27 cellular contexts compared by ENCODE assay signal in genomic region chrX:108610141-108610540, GRCh38.
"Had no signal": no experiment of that assay in that cellular context is flagged by ENCODE, and none has a peak within 500 bp of the region (broad histone marks: within the 10 kb centered on the region; RNA-seq: fewer than 3 reads in every experiment).

No MANE protein-coding gene starts in this region.

- H3K4me1 ChIP-seq: adrenal gland, body of pancreas, colonic mucosa, esophagus muscularis mucosa, gastroesophageal sphincter, heart right ventricle had no signal

- H3K27ac Mint-ChIP-seq: activated CD4-positive, alpha-beta memory T cell treated with anti-CD3 and anti-CD28 coated beads, Interleukin-2, amount 10 ng/mL, durations not matched to agents 7 days and 5 days; activated CD4-positive, alpha-beta T cell treated with anti-CD3 and anti-CD28 coated beads for 36 hours; activated CD4-positive, alpha-beta T cell treated with anti-CD3 and anti-CD28 coated beads, Interleukin-2, amount 10 ng/mL, durations not matched to agents 24 days and 14 days; activated naive CD4-positive, alpha-beta T cell treated with anti-CD3 and anti-CD28 coated beads, Interleukin-2, amount 10 ng/mL, durations not matched to agents 7 days and 5 days; activated naive CD4-positive, alpha-beta T cell treated with anti-CD3 and anti-CD28 coated beads, Interleukin-2, amount 50 U/mL, for 72 hours; activated naive CD8-positive, alpha-beta T cell treated with anti-CD3 and anti-CD28 coated beads, Interleukin-2, amount 10 ng/mL, durations not matched to agents 7 days and 5 days; activated T-cell treated with anti-CD3 and anti-CD28 coated beads, Interleukin-2, amount 50 U/mL, for 24 hours; activated T-cell treated with anti-CD3 and anti-CD28 coated beads, Interleukin-2, amount 50 U/mL, for 72 hours had no signal

- H3K9me3 Mint-ChIP-seq: activated CD4-positive, alpha-beta memory T cell treated with anti-CD3 and anti-CD28 coated beads, Interleukin-2, amount 10 ng/mL, durations not matched to agents 7 days and 5 days; activated CD4-positive, alpha-beta T cell treated with anti-CD3 and anti-CD28 coated beads, Interleukin-2, amount 10 ng/mL, durations not matched to agents 24 days and 14 days; activated naive CD4-positive, alpha-beta T cell treated with anti-CD3 and anti-CD28 coated beads, Interleukin-2, amount 10 ng/mL, durations not matched to agents 7 days and 5 days; activated naive CD4-positive, alpha-beta T cell treated with anti-CD3 and anti-CD28 coated beads, Interleukin-2, amount 50 U/mL, for 72 hours; activated naive CD8-positive, alpha-beta T cell treated with anti-CD3 and anti-CD28 coated beads, Interleukin-2, amount 10 ng/mL, durations not matched to agents 7 days and 5 days; activated T-cell treated with anti-CD3 and anti-CD28 coated beads, Interleukin-2, amount 50 U/mL, for 24 hours; activated T-cell treated with anti-CD3 and anti-CD28 coated beads, Interleukin-2, amount 50 U/mL, for 72 hours had no signal

- H3K9me3 ChIP-seq: adrenal gland, body of pancreas, colonic mucosa, esophagus muscularis mucosa, gastroesophageal sphincter, heart right ventricle had no signal

- DNase-seq: activated CD4-positive, alpha-beta memory T cell treated with anti-CD3 and anti-CD28 coated beads, Interleukin-2, amount 10 ng/mL, durations not matched to agents 7 days and 5 days; activated CD4-positive, alpha-beta T cell treated with anti-CD3 and anti-CD28 coated beads for 36 hours; activated CD4-positive, alpha-beta T cell treated with anti-CD3 and anti-CD28 coated beads, Interleukin-2, amount 10 ng/mL, durations not matched to agents 24 days and 14 days; activated CD4-positive, alpha-beta T cell treated with anti-CD3 and anti-CD28 coated beads, Interleukin-2, amount 50 U/mL, for 4 hours; activated CD4-positive, CD25-positive, alpha-beta regulatory T cell; activated CD4-positive, CD25-positive, alpha-beta regulatory T cell treated with anti-CD3 and anti-CD28 coated beads, Interleukin-2, amount 50 U/mL, for 72 hours; activated CD8-positive, alpha-beta memory T cell treated with anti-CD3 and anti-CD28 coated beads, Interleukin-2, amount 50 U/mL, for 48 hours; activated gamma-delta T cell; activated naive CD4-positive, alpha-beta T cell; activated naive CD4-positive, alpha-beta T cell treated with anti-CD3 and anti-CD28 coated beads, Interleukin-2, amount 10 ng/mL, durations not matched to agents 7 days and 5 days; activated naive CD8-positive, alpha-beta T cell treated with anti-CD3 and anti-CD28 coated beads, Interleukin-2, amount 10 ng/mL, durations not matched to agents 7 days and 5 days; activated T-cell treated with anti-CD3 and anti-CD28 coated beads for 4 hours; activated T-cell treated with anti-CD3 and anti-CD28 coated beads, Interleukin-2, amount 50 U/mL, for 24 hours; activated T-cell treated with anti-CD3 and anti-CD28 coated beads, Interleukin-2, amount 50 U/mL, for 72 hours; adrenal gland; amygdala; aorta; caudate nucleus; colonic mucosa; effector CD8-positive, alpha-beta T cell; foreskin melanocyte; heart right ventricle; T-helper 2 cell had no signal

- H3K27me3 ChIP-seq: body of pancreas, colonic mucosa, gastroesophageal sphincter had no signal

- H3K27me3 Mint-ChIP-seq: activated CD4-positive, alpha-beta memory T cell treated with anti-CD3 and anti-CD28 coated beads, Interleukin-2, amount 10 ng/mL, durations not matched to agents 7 days and 5 days; activated CD4-positive, alpha-beta T cell treated with anti-CD3 and anti-CD28 coated beads for 36 hours; activated CD4-positive, alpha-beta T cell treated with anti-CD3 and anti-CD28 coated beads, Interleukin-2, amount 10 ng/mL, durations not matched to agents 24 days and 14 days; activated naive CD4-positive, alpha-beta T cell treated with anti-CD3 and anti-CD28 coated beads, Interleukin-2, amount 10 ng/mL, durations not matched to agents 7 days and 5 days; activated naive CD8-positive, alpha-beta T cell treated with anti-CD3 and anti-CD28 coated beads, Interleukin-2, amount 10 ng/mL, durations not matched to agents 7 days and 5 days; activated T-cell treated with anti-CD3 and anti-CD28 coated beads, Interleukin-2, amount 50 U/mL, for 24 hours had no signal

- H3K27ac ChIP-seq: adrenal gland, body of pancreas, colonic mucosa, esophagus muscularis mucosa, gastroesophageal sphincter, heart right ventricle had no signal

- ATAC-seq: activated CD4-positive, alpha-beta T cell treated with anti-CD3 and anti-CD28 coated beads for 36 hours; activated naive CD4-positive, alpha-beta T cell treated with anti-CD3 and anti-CD28 coated beads, Interleukin-2, amount 50 U/mL, for 72 hours; activated T-cell treated with anti-CD3 and anti-CD28 coated beads, Interleukin-2, amount 50 U/mL, for 72 hours; body of pancreas; gastroesophageal sphincter; heart right ventricle had no signal

- H3K4me3 ChIP-seq: adrenal gland, body of pancreas, colonic mucosa, esophagus muscularis mucosa, gastroesophageal sphincter, heart right ventricle had no signal

- H3K4me3 Mint-ChIP-seq: activated CD4-positive, alpha-beta memory T cell treated with anti-CD3 and anti-CD28 coated beads, Interleukin-2, amount 10 ng/mL, durations not matched to agents 7 days and 5 days; activated CD4-positive, alpha-beta T cell treated with anti-CD3 and anti-CD28 coated beads for 36 hours; activated CD4-positive, alpha-beta T cell treated with anti-CD3 and anti-CD28 coated beads, Interleukin-2, amount 10 ng/mL, durations not matched to agents 24 days and 14 days; activated naive CD4-positive, alpha-beta T cell treated with anti-CD3 and anti-CD28 coated beads, Interleukin-2, amount 10 ng/mL, durations not matched to agents 7 days and 5 days; activated naive CD8-positive, alpha-beta T cell treated with anti-CD3 and anti-CD28 coated beads, Interleukin-2, amount 10 ng/mL, durations not matched to agents 7 days and 5 days; activated T-cell treated with anti-CD3 and anti-CD28 coated beads, Interleukin-2, amount 50 U/mL, for 24 hours; activated T-cell treated with anti-CD3 and anti-CD28 coated beads, Interleukin-2, amount 50 U/mL, for 72 hours had no signal

- H3K4me1 Mint-ChIP-seq: activated CD4-positive, alpha-beta memory T cell treated with anti-CD3 and anti-CD28 coated beads, Interleukin-2, amount 10 ng/mL, durations not matched to agents 7 days and 5 days; activated CD4-positive, alpha-beta T cell treated with anti-CD3 and anti-CD28 coated beads for 36 hours; activated CD4-positive, alpha-beta T cell treated with anti-CD3 and anti-CD28 coated beads, Interleukin-2, amount 10 ng/mL, durations not matched to agents 24 days and 14 days; activated naive CD4-positive, alpha-beta T cell treated with anti-CD3 and anti-CD28 coated beads, Interleukin-2, amount 10 ng/mL, durations not matched to agents 7 days and 5 days; activated naive CD8-positive, alpha-beta T cell treated with anti-CD3 and anti-CD28 coated beads, Interleukin-2, amount 10 ng/mL, durations not matched to agents 7 days and 5 days had no signal

- H3K36me3 Mint-ChIP-seq: activated naive CD4-positive, alpha-beta T cell treated with anti-CD3 and anti-CD28 coated beads, Interleukin-2, amount 10 ng/mL, durations not matched to agents 7 days and 5 days; activated naive CD4-positive, alpha-beta T cell treated with anti-CD3 and anti-CD28 coated beads, Interleukin-2, amount 50 U/mL, for 72 hours; activated naive CD8-positive, alpha-beta T cell treated with anti-CD3 and anti-CD28 coated beads, Interleukin-2, amount 10 ng/mL, durations not matched to agents 7 days and 5 days had no signal
